Comparison of ENCODE assay signal across 8 cellular contexts in the genomic region with DNA sequence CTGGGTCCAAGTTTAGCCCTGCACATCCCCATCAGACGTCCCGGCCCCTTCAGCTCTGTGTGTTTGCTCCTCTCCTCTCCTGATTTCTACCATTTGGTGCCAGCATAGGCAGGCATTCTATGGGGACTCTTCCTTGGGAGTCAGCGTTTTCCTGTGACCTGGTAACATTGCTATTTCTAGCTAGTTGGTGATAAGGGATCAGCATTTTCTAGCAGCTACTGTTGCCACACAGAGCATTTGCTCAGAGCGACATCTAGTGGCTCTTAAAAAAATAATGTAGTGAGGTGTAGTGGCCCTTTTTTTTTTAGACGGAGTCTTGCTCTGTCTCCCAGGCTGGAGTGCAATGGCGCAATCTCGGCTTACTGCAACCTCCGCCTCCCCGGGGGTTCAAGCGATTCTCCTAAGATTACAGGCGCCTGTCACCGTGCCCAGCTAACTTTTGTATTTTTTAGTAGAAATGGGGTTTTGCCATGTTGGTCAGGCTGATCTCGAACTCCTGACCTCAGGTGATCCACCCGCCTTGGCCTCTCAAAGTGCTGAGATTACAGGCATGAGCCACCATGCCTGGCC. TPM values are rescaled to one million over a fixed set of nuclear protein-coding genes. Genes with fewer than 3 reads are reported as not detected.
DNase-seq lines count a peak whose midpoint lies in the region; ATAC-seq, FAIRE-seq and TF ChIP-seq lines count a peak whose summit lies in the region.
"Not testable (repeated sequence)": the region's sequence is repeated elsewhere in the genome, so short reads cannot be mapped to it uniquely, and the experiment has no call there.

No MANE protein-coding gene starts in this region.

- FAIRE-seq in urothelium cell line (lab: Jason Lieb, UNC): not testable (repeated sequence)

- H3K27me3 ChIP-seq in foreskin keratinocyte: not testable (repeated sequence)

- not testable (repeated sequence) for H3K4me1 ChIP-seq in foreskin keratinocyte

- H3K9me3 Mint-ChIP-seq in activated naive CD4-positive, alpha-beta T cell treated with anti-CD3 and anti-CD28 coated beads for 36 hours; natural killer cell treated with Interleukin-12 subunit alpha and Interleukin-12 subunit beta and Interleukin-15 and Interleukin-18, amount 100 ng/mL, for 72 hours: not testable (repeated sequence)

- peak; percentile 80 for TF ChIP-seq CTCF in foreskin keratinocyte (conservative IDR thresholded peaks at IDR 0.05)

- not testable (repeated sequence) for H3K27ac ChIP-seq in foreskin keratinocyte

- CTCF ChIA-PET in activated naive CD4-positive, alpha-beta T cell treated with anti-CD3 and anti-CD28 coated beads for 36 hours (lab: Charles Lee): interaction anchor here (0.5 to 1.9 kb wide), 55 partner anchors 8 to 976 kb away, joined by 3 to 12 read pairs (median 4); partner anchors contain the start of genes RCHY1 and THAP6

- H3K27ac Mint-ChIP-seq in activated naive CD4-positive, alpha-beta T cell treated with anti-CD3 and anti-CD28 coated beads for 36 hours: not testable (repeated sequence)
- H3K27ac Mint-ChIP-seq in natural killer cell treated with Interleukin-12 subunit alpha and Interleukin-12 subunit beta and Interleukin-15 and Interleukin-18, amount 100 ng/mL, for 72 hours: peak overlapping the region in 1 of 2 donors; percentile 59

- H3K27me3 Mint-ChIP-seq in activated naive CD4-positive, alpha-beta T cell treated with anti-CD3 and anti-CD28 coated beads for 36 hours (ENCODE audit: low read depth): not testable (repeated sequence)
- H3K27me3 Mint-ChIP-seq in natural killer cell treated with Interleukin-12 subunit alpha and Interleukin-12 subunit beta and Interleukin-15 and Interleukin-18, amount 100 ng/mL, for 72 hours: peaks cover 7 to 18% of the 10 kb centered on the region in 2 donors

- intact Hi-C loops in activated naive CD4-positive, alpha-beta T cell treated with anti-CD3 and anti-CD28 coated beads for 36 hours (cut with micrococcal nuclease): loop anchor here (1.0 to 5.0 kb wide), 7 partner anchors 124 to 973 kb away; partner anchors contain the start of genes CDKL2, G3BP2 and USO1

- not testable (repeated sequence) for H3K4me3 Mint-ChIP-seq in activated naive CD4-positive, alpha-beta T cell treated with anti-CD3 and anti-CD28 coated beads for 36 hours
- peak overlapping the region; percentile 56 for H3K4me3 Mint-ChIP-seq in natural killer cell treated with Interleukin-12 subunit alpha and Interleukin-12 subunit beta and Interleukin-15 and Interleukin-18, amount 100 ng/mL, for 72 hours

- peak; percentile 51 for ATAC-seq in HG02610 (IDR thresholded peaks at IDR 0.05; ENCODE audit: unreplicated experiment)
- ATAC-seq in foreskin keratinocyte: peak; percentile 83
- ATAC-seq in natural killer cell treated with Interleukin-12 subunit alpha and Interleukin-12 subunit beta and Interleukin-15 and Interleukin-18, amount 100 ng/mL, for 72 hours: peak; percentile 80 to 83

- H3K4me1 Mint-ChIP-seq in activated naive CD4-positive, alpha-beta T cell treated with anti-CD3 and anti-CD28 coated beads for 36 hours (ENCODE audit: low read depth): not testable (repeated sequence)
- peaks cover 5 to 17% of the 10 kb centered on the region in 2 donors for H3K4me1 Mint-ChIP-seq in natural killer cell treated with Interleukin-12 subunit alpha and Interleukin-12 subunit beta and Interleukin-15 and Interleukin-18, amount 100 ng/mL, for 72 hours (ENCODE audit: low read depth in 2 of 2)

- peak; percentile 77 for DNase-seq in GM04503 (ENCODE audit: low read depth)
- DNase-seq in NCI-H1417 (lab: John Stamatoyannopoulos, UW): peak; percentile 23 to 85 (median 77)
- peak; percentile 84 for DNase-seq in RPMI7951 (ENCODE audit: low read depth)
- DNase-seq in activated naive CD4-positive, alpha-beta T cell treated with anti-CD3 and anti-CD28 coated beads for 36 hours: peak; percentile 12
- DNase-seq in foreskin keratinocyte: peak; percentile 46 to 71
- not testable (repeated sequence) for DNase-seq in natural killer cell treated with Interleukin-12 subunit alpha and Interleukin-12 subunit beta and Interleukin-15 and Interleukin-18, amount 100 ng/mL, for 72 hours (ENCODE audit: low spot score)
- DNase-seq in urothelium cell line (ENCODE audit: low spot score): peak; percentile 73

- not testable (repeated sequence) for H3K36me3 Mint-ChIP-seq in activated naive CD4-positive, alpha-beta T cell treated with anti-CD3 and anti-CD28 coated beads for 36 hours (ENCODE audit: low read depth); natural killer cell treated with Interleukin-12 subunit alpha and Interleukin-12 subunit beta and Interleukin-15 and Interleukin-18, amount 100 ng/mL, for 72 hours

RNA-seq across cellular contexts. Expression of gene PPEF2, which starts 54.0 kb away (rescaled TPM):
- not detected in 2 replicates for total RNA-seq in RPMI7951 (2014; rRNA removed; shearing (Covaris generic))
- total RNA-seq in activated naive CD4-positive, alpha-beta T cell treated with anti-CD3 and anti-CD28 coated beads for 36 hours: under 1 TPM; 0.10 to 0.21 TPM
- not detected in 2 replicates for total RNA-seq in foreskin keratinocyte
- not detected in 2 replicates for polyA plus RNA-seq in foreskin keratinocyte
- not detected for total RNA-seq in natural killer cell treated with Interleukin-12 subunit alpha and Interleukin-12 subunit beta and Interleukin-15 and Interleukin-18, amount 100 ng/mL, for 72 hours
